In the genomic region with DNA sequence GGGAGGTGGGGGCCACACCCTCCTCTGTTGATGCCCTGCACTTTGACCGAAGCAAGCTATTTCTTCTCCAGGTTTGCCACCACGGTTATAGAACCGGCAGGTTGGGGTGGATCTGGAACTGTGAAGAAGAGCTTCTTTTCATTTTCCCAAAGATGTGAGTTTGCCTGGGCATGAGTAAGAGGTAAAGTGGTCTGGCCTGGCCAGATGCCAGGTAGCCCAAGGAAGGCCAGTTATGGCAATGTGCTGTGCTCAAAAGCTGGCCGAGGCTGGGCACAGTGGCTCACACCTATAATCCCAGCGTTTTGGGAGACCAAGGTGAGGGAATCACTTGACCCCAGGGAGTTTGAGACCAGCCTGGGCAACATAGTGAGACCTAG, we compare ENCODE assay signal across 2 cellular contexts.
TF ChIP-seq lines count a peak whose summit lies in the region.

No MANE protein-coding gene starts in this region.

TF ChIP-seq in SK-N-SH, 30 proteins besides CTCF, POLR2A, EP300 and RAD21 (continued from another document):
- peak; percentile 39; the same call in 1 of the 2 replicates for TF ChIP-seq NFIC (IDR thresholded peaks at IDR 0.05; ENCODE audit: borderline replicate concordance)

TF ChIP-seq in SK-N-SH treated with all-trans-retinoic acid at 6 μM for 48 hours, 23 proteins besides CTCF, POLR2A, EP300 and RAD21 (continued from another document):
- TF ChIP-seq, protein P1, sequence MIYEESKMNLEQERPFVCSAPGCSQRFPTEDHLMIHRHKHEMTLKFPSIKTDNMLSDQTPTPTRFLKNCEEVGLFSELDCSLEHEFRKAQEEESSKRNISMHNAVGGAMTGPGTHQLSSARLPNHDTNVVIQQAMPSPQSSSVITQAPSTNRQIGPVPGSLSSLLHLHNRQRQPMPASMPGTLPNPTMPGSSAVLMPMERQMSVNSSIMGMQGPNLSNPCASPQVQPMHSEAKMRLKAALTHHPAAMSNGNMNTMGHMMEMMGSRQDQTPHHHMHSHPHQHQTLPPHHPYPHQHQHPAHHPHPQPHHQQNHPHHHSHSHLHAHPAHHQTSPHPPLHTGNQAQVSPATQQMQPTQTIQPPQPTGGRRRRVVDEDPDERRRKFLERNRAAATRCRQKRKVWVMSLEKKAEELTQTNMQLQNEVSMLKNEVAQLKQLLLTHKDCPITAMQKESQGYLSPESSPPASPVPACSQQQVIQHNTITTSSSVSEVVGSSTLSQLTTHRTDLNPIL (CRISPR knock-in tag; IDR thresholded peaks at IDR 0.05; ENCODE audit: low read depth): no peak
- TF ChIP-seq PATZ1 (CRISPR knock-in tag; IDR thresholded peaks at IDR 0.05; ENCODE audit: borderline replicate concordance) (no peak), CSDC2 (CRISPR knock-in tag; IDR thresholded peaks at IDR 0.05) (no peak), TCF4 (CRISPR knock-in tag; IDR thresholded peaks at IDR 0.05; ENCODE audit: borderline replicate concordance) (no peak), PPARA (CRISPR knock-in tag; IDR thresholded peaks at IDR 0.05; ENCODE audit: borderline replicate concordance) (no peak), ESRRG (CRISPR knock-in tag; IDR thresholded peaks at IDR 0.05) (no peak), TOX (CRISPR knock-in tag; IDR thresholded peaks at IDR 0.05; ENCODE audit: borderline replicate concordance) (no peak), BACH2 (CRISPR knock-in tag; IDR thresholded peaks at IDR 0.05; ENCODE audit: borderline replicate concordance) (no peak), RARB (CRISPR knock-in tag; IDR thresholded peaks at IDR 0.05) (no peak), ZC3H10 (CRISPR knock-in tag; IDR thresholded peaks at IDR 0.05) (no peak), POU6F1 (CRISPR knock-in tag; IDR thresholded peaks at IDR 0.05; ENCODE audit: borderline replicate concordance, low read depth) (no peak), ARNTL (CRISPR knock-in tag; IDR thresholded peaks at IDR 0.05; ENCODE audit: borderline replicate concordance, low read depth) (no peak)
- TF ChIP-seq, protein P2, sequence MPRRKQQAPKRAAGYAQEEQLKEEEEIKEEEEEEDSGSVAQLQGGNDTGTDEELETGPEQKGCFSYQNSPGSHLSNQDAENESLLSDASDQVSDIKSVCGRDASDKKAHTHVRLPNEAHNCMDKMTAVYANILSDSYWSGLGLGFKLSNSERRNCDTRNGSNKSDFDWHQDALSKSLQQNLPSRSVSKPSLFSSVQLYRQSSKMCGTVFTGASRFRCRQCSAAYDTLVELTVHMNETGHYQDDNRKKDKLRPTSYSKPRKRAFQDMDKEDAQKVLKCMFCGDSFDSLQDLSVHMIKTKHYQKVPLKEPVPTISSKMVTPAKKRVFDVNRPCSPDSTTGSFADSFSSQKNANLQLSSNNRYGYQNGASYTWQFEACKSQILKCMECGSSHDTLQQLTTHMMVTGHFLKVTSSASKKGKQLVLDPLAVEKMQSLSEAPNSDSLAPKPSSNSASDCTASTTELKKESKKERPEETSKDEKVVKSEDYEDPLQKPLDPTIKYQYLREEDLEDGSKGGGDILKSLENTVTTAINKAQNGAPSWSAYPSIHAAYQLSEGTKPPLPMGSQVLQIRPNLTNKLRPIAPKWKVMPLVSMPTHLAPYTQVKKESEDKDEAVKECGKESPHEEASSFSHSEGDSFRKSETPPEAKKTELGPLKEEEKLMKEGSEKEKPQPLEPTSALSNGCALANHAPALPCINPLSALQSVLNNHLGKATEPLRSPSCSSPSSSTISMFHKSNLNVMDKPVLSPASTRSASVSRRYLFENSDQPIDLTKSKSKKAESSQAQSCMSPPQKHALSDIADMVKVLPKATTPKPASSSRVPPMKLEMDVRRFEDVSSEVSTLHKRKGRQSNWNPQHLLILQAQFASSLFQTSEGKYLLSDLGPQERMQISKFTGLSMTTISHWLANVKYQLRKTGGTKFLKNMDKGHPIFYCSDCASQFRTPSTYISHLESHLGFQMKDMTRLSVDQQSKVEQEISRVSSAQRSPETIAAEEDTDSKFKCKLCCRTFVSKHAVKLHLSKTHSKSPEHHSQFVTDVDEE (CRISPR knock-in tag; IDR thresholded peaks at IDR 0.05): no peak
